ENCODE assay signal across 8 cellular contexts in genomic region chr22:50186789-50187523, GRCh38. TPM values are rescaled to one million over a fixed set of nuclear protein-coding genes. Genes with fewer than 3 reads are reported as not detected.
DNase-seq lines count a peak whose midpoint lies in the region; ATAC-seq and TF ChIP-seq lines count a peak whose summit lies in the region.

No MANE protein-coding gene starts in this region.

- DNase-seq in DND-41, result peak; percentile 39
- no peak for DNase-seq in NOMO-1 treated with dmso at 0.1 percent for 144 hours (lab: John Stamatoyannopoulos, UW; ENCODE audit: unreplicated experiment)

- H3K27ac ChIP-seq in DND-41 (ENCODE audit: low read length) (peak overlapping the region; percentile 78), OCI-LY3 (ENCODE audit: low read length) (peak overlapping the region; percentile 44), ectodermal cell (ENCODE audit: insufficient read depth, low read depth, low read length, poor library complexity, severe bottlenecking) (no peak overlapping the region), muscle layer of duodenum (ENCODE audit: low read length) (no peak overlapping the region)

- H3K79me2 ChIP-seq in DND-41 (ENCODE audit: insufficient read depth, low read length), result peaks cover 51% of the 10 kb centered on the region
- H3K79me2 ChIP-seq in OCI-LY3 (ENCODE audit: low read length), result peaks cover 43% of the 10 kb centered on the region

- H3K4me1 ChIP-seq in DND-41 (ENCODE audit: insufficient read depth, low read length) (peaks cover 59% of the 10 kb centered on the region), OCI-LY3 (ENCODE audit: low read length) (peaks cover 37% of the 10 kb centered on the region), ectodermal cell (ENCODE audit: control insufficient read depth, insufficient read depth, low read length) (peaks cover 11% of the 10 kb centered on the region), muscle layer of duodenum (ENCODE audit: control insufficient read depth in 1 of 2, insufficient read depth in 2 of 2, low read length in 2 of 2) (peaks cover 6 to 52% of the 10 kb centered on the region in 2 donors)

- peaks cover 45% of the 10 kb centered on the region for H4K20me1 ChIP-seq in DND-41 (ENCODE audit: insufficient read depth, low read length)
- H4K20me1 ChIP-seq in OCI-LY3 (ENCODE audit: insufficient read depth, low read length), result peaks cover 7% of the 10 kb centered on the region

- H3K9me3 ChIP-seq in DND-41 (ENCODE audit: insufficient read depth, low read length, severe bottlenecking), result no peaks in the 10 kb centered on the region
- H3K9me3 ChIP-seq in OCI-LY3 (ENCODE audit: insufficient read depth, low read length), result peaks cover 9% of the 10 kb centered on the region; the same call in 1 of the 2 replicates
- H3K9me3 ChIP-seq in ectodermal cell (ENCODE audit: control insufficient read depth, low read length), result no peaks in the 10 kb centered on the region
- H3K9me3 ChIP-seq in muscle layer of duodenum (ENCODE audit: control insufficient read depth in 1 of 2, low read length in 2 of 2), result no peaks in the 10 kb centered on the region

- H3K4me2 ChIP-seq in DND-41 (ENCODE audit: insufficient read depth, low read length), result peak overlapping the region; percentile 90
- peak overlapping the region; percentile 89 for H3K4me2 ChIP-seq in OCI-LY3 (ENCODE audit: low read length)

- H2AFZ ChIP-seq in DND-41 (ENCODE audit: low read depth, low read length) (no peak overlapping the region), OCI-LY3 (ENCODE audit: low read depth, low read length) (no peak overlapping the region)

- TF ChIP-seq CTCF in DND-41 (IDR thresholded peaks at IDR 0.05; ENCODE audit: borderline replicate concordance, extremely low read depth, low read length, poor library complexity, severe bottlenecking), result no peak
- TF ChIP-seq CTCF in OCI-LY3 (IDR thresholded peaks at IDR 0.05; ENCODE audit: low read depth, low read length), result no peak

- H3K4me3 ChIP-seq in DND-41 (ENCODE audit: low read depth in 1 of 2, low read length in 2 of 2), result peak overlapping the region; percentile 69 to 89; a peak in 3 of 4 replicates
- H3K4me3 ChIP-seq in OCI-LY3 (ENCODE audit: low read length), result peak overlapping the region; percentile 87
- peak overlapping the region; percentile 62 for H3K4me3 ChIP-seq in ectodermal cell (ENCODE audit: insufficient read depth, low read depth, low read length)
- H3K4me3 ChIP-seq in muscle layer of duodenum (ENCODE audit: low read depth in 1 of 2, low read length in 2 of 2), result peak overlapping the region; percentile 52 to 73

- WGBS in ectodermal cell, 2 experiments, result 58 to 61% methylated on average over 23 of the region's 23 CpGs

- H3K27me3 ChIP-seq in DND-41 (ENCODE audit: insufficient read depth, low read length, poor library complexity), result no peaks in the 10 kb centered on the region
- H3K27me3 ChIP-seq in OCI-LY3 (ENCODE audit: low read depth, low read length), result no peaks in the 10 kb centered on the region
- peaks cover 14% of the 10 kb centered on the region for H3K27me3 ChIP-seq in ectodermal cell (ENCODE audit: control insufficient read depth, insufficient read depth, low read length, poor library complexity, severe bottlenecking)
- no peaks in the 10 kb centered on the region for H3K27me3 ChIP-seq in muscle layer of duodenum (ENCODE audit: low read depth, low read length)

- H3K9ac ChIP-seq in DND-41 (ENCODE audit: low read depth, low read length) (peak overlapping the region; percentile 80), OCI-LY3 (ENCODE audit: low read length) (peak overlapping the region; percentile 78)

- H3K36me3 ChIP-seq in DND-41 (ENCODE audit: insufficient read depth, low read length) (peaks cover 20% of the 10 kb centered on the region), OCI-LY3 (replicated peaks; ENCODE audit: low read depth, low read length) (peaks cover 2% of the 10 kb centered on the region), ectodermal cell (ENCODE audit: control insufficient read depth, insufficient read depth, low read length) (no peaks in the 10 kb centered on the region), muscle layer of duodenum (ENCODE audit: control insufficient read depth in 1 of 2, insufficient read depth in 2 of 2, low read length in 2 of 2) (no peaks in the 10 kb centered on the region)

- ATAC-seq in DND-41 (ENCODE audit: insufficient read depth, low read depth) (no peak), GM18517 (IDR thresholded peaks at IDR 0.05; ENCODE audit: unreplicated experiment) (no peak), HG02623 (IDR thresholded peaks at IDR 0.05; ENCODE audit: unreplicated experiment) (no peak), GM18867 (IDR thresholded peaks at IDR 0.05; ENCODE audit: unreplicated experiment) (no peak)

RNA-seq across cellular contexts. Expression of gene TRABD, which starts 1.2 kb away (rescaled TPM):
- 40.4 TPM for polyA plus RNA-seq in ectodermal cell (2013, experiment 1 of 4)
- 33.6 TPM for polyA plus RNA-seq in ectodermal cell (2013, experiment 2 of 4)
- 33.2 TPM for polyA plus RNA-seq in ectodermal cell (2013, experiment 3 of 4)
- polyA plus RNA-seq in ectodermal cell (2013, experiment 4 of 4), result 34.9 TPM

RNA-seq across cellular contexts. Expression of gene SELENOO, which starts 13.9 kb away (rescaled TPM):
- 21.4 TPM for polyA plus RNA-seq in ectodermal cell (2013, experiment 1 of 4)
- polyA plus RNA-seq in ectodermal cell (2013, experiment 2 of 4), result 17.0 TPM
- polyA plus RNA-seq in ectodermal cell (2013, experiment 3 of 4), result 15.9 TPM
- polyA plus RNA-seq in ectodermal cell (2013, experiment 4 of 4), result 17.0 TPM

RNA-seq across cellular contexts. Expression of gene PANX2, which starts 16.4 kb away (rescaled TPM):
- polyA plus RNA-seq in ectodermal cell (2013, experiment 1 of 4), result 1.9 TPM
- polyA plus RNA-seq in ectodermal cell (2013, experiment 2 of 4), result 1.8 TPM
- polyA plus RNA-seq in ectodermal cell (2013, experiment 3 of 4), result 2.1 TPM
- 1.9 TPM for polyA plus RNA-seq in ectodermal cell (2013, experiment 4 of 4)

RNA-seq across cellular contexts. Expression of gene TUBGCP6, which starts 57.9 kb away (rescaled TPM):
- 39.1 TPM for polyA plus RNA-seq in ectodermal cell (2013, experiment 1 of 4)
- 44.9 TPM for polyA plus RNA-seq in ectodermal cell (2013, experiment 2 of 4)
- 35.3 TPM for polyA plus RNA-seq in ectodermal cell (2013, experiment 3 of 4)
- polyA plus RNA-seq in ectodermal cell (2013, experiment 4 of 4), result 37.4 TPM

Comparison
In these comparisons a context has a peak if more than half of its experiments do, and no peak if none do; other contexts are left out.
1. H3K27ac ChIP-seq: peak in DND-41 (single experiment) and OCI-LY3 (single experiment); none in ectodermal cell (single experiment) and muscle layer of duodenum (single experiment).
2. Peak in every context shown above with its lines, with median percentiles within 50 percentile points of each other: H3K4me3 ChIP-seq.